ENCODE assay signal across 10 cellular contexts in genomic region chr4:168864831-168865541, GRCh38.
DNase-seq lines count a peak whose midpoint lies in the region; ATAC-seq and TF ChIP-seq lines count a peak whose summit lies in the region.
"Had no signal": no experiment of that assay in that cellular context is flagged by ENCODE, and none has a peak within 500 bp of the region (broad histone marks: within the 10 kb centered on the region; RNA-seq: fewer than 3 reads in every experiment).

No MANE protein-coding gene starts in this region.

- no peak overlapping the region for H3K4me3 ChIP-seq in HUES48 (ENCODE audit: low read depth, low read length)
- peak overlapping the region in 1 of 3 donors; percentile 9 for H3K4me3 ChIP-seq in breast epithelium
- no peak overlapping the region for H3K4me3 ChIP-seq in left lung
- no peak overlapping the region for H3K4me3 ChIP-seq in CD8-positive, alpha-beta T cell (ENCODE audit: low read depth, low read length)
- H3K4me3 ChIP-seq: PC-9 had no signal

- DNase-seq in A172 (ENCODE audit: low spot score) (peak; percentile 25), breast epithelium (ENCODE audit: low spot score in 2 of 2) (no peak), left lung (no peak), DMS79 (lab: John Stamatoyannopoulos, UW) (no peak)
- DNase-seq in CD8-positive, alpha-beta T cell: no peak
- no peak for DNase-seq in stimulated activated CD4-positive, alpha-beta T cell treated with anti-CD3 and anti-CD28 coated beads, Interleukin-2, amount 100 ng/mL, for 24 hours
- DNase-seq in naive thymus-derived CD8-positive, alpha-beta T cell: no peak
- DNase-seq: activated CD4-positive, alpha-beta T cell treated with anti-CD3 and anti-CD28 coated beads, Interleukin-2, amount 50 U/mL, for 1 hour; PC-9 had no signal

- no peaks in the 10 kb centered on the region for H3K4me1 Mint-ChIP-seq in CD8-positive, alpha-beta T cell (ENCODE audit: low read depth)
- H3K4me1 Mint-ChIP-seq in naive thymus-derived CD8-positive, alpha-beta T cell: no peaks in the 10 kb centered on the region

- no peaks in the 10 kb centered on the region for H3K9me3 Mint-ChIP-seq in CD8-positive, alpha-beta T cell
- no peaks in the 10 kb centered on the region for H3K9me3 Mint-ChIP-seq in naive thymus-derived CD8-positive, alpha-beta T cell

- no peak overlapping the region for H3K27ac Mint-ChIP-seq in CD8-positive, alpha-beta T cell
- H3K27ac Mint-ChIP-seq in naive thymus-derived CD8-positive, alpha-beta T cell: no peak overlapping the region

- CTCF ChIA-PET in CD8-positive, alpha-beta T cell (lab: Charles Lee): no interaction called here

- H3K27me3 ChIP-seq in HUES48 (ENCODE audit: control insufficient read depth, insufficient read depth, low read length) (no peaks in the 10 kb centered on the region), breast epithelium (no peaks in the 10 kb centered on the region), left lung (no peaks in the 10 kb centered on the region)
- no peaks in the 10 kb centered on the region for H3K27me3 ChIP-seq in CD8-positive, alpha-beta T cell (ENCODE audit: insufficient read depth, low read length)

- peak overlapping the region; percentile 61 for H3K27ac ChIP-seq in HUES48 (ENCODE audit: low read depth, low read length)
- peak overlapping the region; percentile 2 to 23 for H3K27ac ChIP-seq in breast epithelium
- peak overlapping the region in 1 of 2 donors; percentile 65 for H3K27ac ChIP-seq in left lung
- no peak overlapping the region for H3K27ac ChIP-seq in CD8-positive, alpha-beta T cell (ENCODE audit: low read depth, low read length)
- H3K27ac ChIP-seq: PC-9 had no signal

- no peak overlapping the region for H3K4me3 Mint-ChIP-seq in CD8-positive, alpha-beta T cell
- H3K4me3 Mint-ChIP-seq in naive thymus-derived CD8-positive, alpha-beta T cell: no peak overlapping the region

- POLR2A ChIA-PET in CD8-positive, alpha-beta T cell (lab: Charles Lee): no interaction called here
- POLR2A ChIA-PET in naive thymus-derived CD8-positive, alpha-beta T cell (lab: Charles Lee): no interaction called here

- peak; percentile 51 for ATAC-seq in left lung
- ATAC-seq in CD8-positive, alpha-beta T cell: no peak
- ATAC-seq in naive thymus-derived CD8-positive, alpha-beta T cell: no peak

- no peak for TF ChIP-seq POLR2A in breast epithelium (IDR thresholded peaks at IDR 0.05)

- H3K36me3 ChIP-seq in HUES48 (ENCODE audit: control insufficient read depth, insufficient read depth, low read length): no peaks in the 10 kb centered on the region; the same call in 1 of the 2 replicates
- no peaks in the 10 kb centered on the region for H3K36me3 ChIP-seq in breast epithelium
- no peaks in the 10 kb centered on the region for H3K36me3 ChIP-seq in left lung
- H3K36me3 ChIP-seq in CD8-positive, alpha-beta T cell (ENCODE audit: insufficient read depth, low read length): no peaks in the 10 kb centered on the region

- no peaks in the 10 kb centered on the region for H3K36me3 Mint-ChIP-seq in CD8-positive, alpha-beta T cell
- no peaks in the 10 kb centered on the region for H3K36me3 Mint-ChIP-seq in naive thymus-derived CD8-positive, alpha-beta T cell

- H3K9ac ChIP-seq in HUES48 (ENCODE audit: low read depth, low read length): no peak overlapping the region

- H3K4me1 ChIP-seq in HUES48 (ENCODE audit: control insufficient read depth, insufficient read depth, low read length) (peaks cover 20% of the 10 kb centered on the region), breast epithelium (peaks cover 0 to 4% of the 10 kb centered on the region in 2 donors), left lung (peaks cover 0 to 1% of the 10 kb centered on the region in 2 donors)
- no peaks in the 10 kb centered on the region for H3K4me1 ChIP-seq in CD8-positive, alpha-beta T cell (ENCODE audit: insufficient read depth, low read length)

- H3K9me3 ChIP-seq in HUES48 (ENCODE audit: control insufficient read depth, insufficient read depth, low read length) (no peaks in the 10 kb centered on the region), breast epithelium (no peaks in the 10 kb centered on the region), left lung (no peaks in the 10 kb centered on the region)
- no peaks in the 10 kb centered on the region for H3K9me3 ChIP-seq in CD8-positive, alpha-beta T cell (ENCODE audit: low read length)

- intact Hi-C loops in breast epithelium (cut with DNase I; ENCODE audit: low total_unique reads) (no loop called here), left lung (cut with DNase I) (no loop called here)
- intact Hi-C loops in CD8-positive, alpha-beta T cell (cut with DNase I, micrococcal nuclease): no loop called here

- TF ChIP-seq CTCF in breast epithelium (IDR thresholded peaks at IDR 0.05): no peak
- TF ChIP-seq CTCF in left lung (IDR thresholded peaks at IDR 0.05): peak in 1 of 2 donors; percentile 13
- TF ChIP-seq CTCF in CD8-positive, alpha-beta T cell (IDR thresholded peaks at IDR 0.05): no peak

- H3K27me3 Mint-ChIP-seq in CD8-positive, alpha-beta T cell (ENCODE audit: low read depth): no peaks in the 10 kb centered on the region
- peaks cover 0 to 8% (median 2%) of the 10 kb centered on the region in 5 donors for H3K27me3 Mint-ChIP-seq in naive thymus-derived CD8-positive, alpha-beta T cell
